In the genomic region with DNA sequence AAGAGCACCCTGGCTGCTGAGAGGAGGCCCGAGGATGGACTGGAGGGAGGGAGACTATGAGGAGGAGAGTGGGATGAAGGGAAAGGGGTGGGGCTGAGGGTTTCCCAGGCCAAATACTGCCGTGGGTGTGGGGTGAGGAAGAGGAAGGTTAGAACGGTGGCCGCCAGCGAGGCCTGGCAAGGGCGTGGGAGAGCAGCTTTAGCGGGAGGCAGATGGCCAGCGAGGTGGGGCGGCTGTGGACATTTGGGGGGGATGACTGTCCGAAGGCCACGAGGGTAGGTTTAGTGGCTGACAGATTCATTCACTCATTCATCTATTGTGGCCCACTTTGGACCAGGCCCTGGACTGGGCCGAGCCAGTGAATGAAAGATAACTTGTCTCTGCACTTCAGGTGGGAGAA, we compare ENCODE assay signal across 23 cellular contexts.
"Had no signal": no experiment of that assay in that cellular context is flagged by ENCODE, and none has a peak within 500 bp of the region (broad histone marks: within the 10 kb centered on the region; RNA-seq: fewer than 3 reads in every experiment).

No MANE protein-coding gene starts in this region.

- H3K4me1 ChIP-seq: left lung, pancreas, psoas muscle, right lobe of liver, uterus had no signal

- H3K4me3 ChIP-seq: left lung, lung, pancreas, psoas muscle, right lobe of liver, smooth muscle cell, tibial nerve, uterus had no signal

- DNase-seq: hippocampal formation; immature natural killer cell; left colon; left lung; naive thymus-derived CD8-positive, alpha-beta T cell; nucleus accumbens; pancreas; psoas muscle; stimulated activated CD4-positive, alpha-beta T cell treated with anti-CD3 and anti-CD28 coated beads, Interleukin-1b, Interleukin-23, amount 100 ng/mL, for 48 hours; stimulated activated CD4-positive, alpha-beta T cell treated with anti-CD3 and anti-CD28 coated beads, Interleukin-2, amount 100 ng/mL, for 48 hours; stimulated activated CD4-positive, alpha-beta T cell treated with anti-CD3 and anti-CD28 coated beads, Interleukin-4, amount 100 ng/mL, for 4 hours; stimulated activated CD8-positive, alpha-beta memory T cell treated with anti-CD3 and anti-CD28 coated beads, Interleukin-4, amount 100 ng/mL, for 48 hours; stimulated activated naive CD4-positive, alpha-beta T cell treated with Interleukin-2 at 50 U/mL for 16 hours; stimulated activated naive CD8-positive, alpha-beta T cell treated with anti-CD3 and anti-CD28 coated beads, Interleukin-15, amount 100 ng/mL, for 72 hours; substantia nigra; uterus had no signal

- H3K27me3 ChIP-seq: left lung, pancreas, right lobe of liver, tibial nerve, uterus had no signal

- H3K9me3 ChIP-seq: left lung, pancreas, psoas muscle, right lobe of liver, tibial nerve, uterus had no signal

- H3K36me3 ChIP-seq: left lung, pancreas, right lobe of liver, tibial nerve, uterus had no signal

- H3K27ac ChIP-seq: left lung, pancreas, psoas muscle, right lobe of liver, tibial nerve, uterus had no signal

- H3K4me1 Mint-ChIP-seq: immature natural killer cell; nephron; stimulated activated memory B cell treated with anti-CD40 and anti-IgM and Interleukin-4, amounts not matched to agents 10 μg/mL and 1 μg/mL and 100 μg/mL, for 72 hours; stimulated activated naive CD8-positive, alpha-beta T cell treated with anti-CD3 and anti-CD28 coated beads, Interleukin-15, amount 100 ng/mL, for 72 hours had no signal

- H3K27me3 Mint-ChIP-seq: stimulated activated naive CD8-positive, alpha-beta T cell treated with anti-CD3 and anti-CD28 coated beads, Interleukin-15, amount 100 ng/mL, for 72 hours; type B pancreatic cell had no signal

- H3K27ac Mint-ChIP-seq: immature natural killer cell; naive thymus-derived CD8-positive, alpha-beta T cell; nephron; stimulated activated memory B cell treated with anti-CD40 and anti-IgM and Interleukin-4, amounts not matched to agents 10 μg/mL and 1 μg/mL and 100 μg/mL, for 72 hours; type B pancreatic cell had no signal

- H3K4me2 ChIP-seq: smooth muscle cell had no signal

- H3K4me3 Mint-ChIP-seq: immature natural killer cell; naive thymus-derived CD8-positive, alpha-beta T cell; nephron; stimulated activated memory B cell treated with anti-CD40 and anti-IgM and Interleukin-4, amounts not matched to agents 10 μg/mL and 1 μg/mL and 100 μg/mL, for 72 hours; stimulated activated naive CD8-positive, alpha-beta T cell treated with anti-CD3 and anti-CD28 coated beads, Interleukin-15, amount 100 ng/mL, for 72 hours; type B pancreatic cell had no signal

- ATAC-seq: left colon; left lung; naive thymus-derived CD8-positive, alpha-beta T cell; pancreas; psoas muscle; right lobe of liver; stimulated activated memory B cell treated with anti-CD40 and anti-IgM and Interleukin-4, amounts not matched to agents 10 μg/mL and 1 μg/mL and 100 μg/mL, for 72 hours; stimulated activated naive CD8-positive, alpha-beta T cell treated with anti-CD3 and anti-CD28 coated beads, Interleukin-15, amount 100 ng/mL, for 72 hours had no signal

- H3K9me3 Mint-ChIP-seq: naive thymus-derived CD8-positive, alpha-beta T cell; nephron; stimulated activated naive CD8-positive, alpha-beta T cell treated with anti-CD3 and anti-CD28 coated beads, Interleukin-15, amount 100 ng/mL, for 72 hours; type B pancreatic cell had no signal

- H3K36me3 Mint-ChIP-seq: immature natural killer cell; naive thymus-derived CD8-positive, alpha-beta T cell; stimulated activated memory B cell treated with anti-CD40 and anti-IgM and Interleukin-4, amounts not matched to agents 10 μg/mL and 1 μg/mL and 100 μg/mL, for 72 hours; type B pancreatic cell had no signal
